27 cellular contexts compared by ENCODE assay signal in the genomic region with DNA sequence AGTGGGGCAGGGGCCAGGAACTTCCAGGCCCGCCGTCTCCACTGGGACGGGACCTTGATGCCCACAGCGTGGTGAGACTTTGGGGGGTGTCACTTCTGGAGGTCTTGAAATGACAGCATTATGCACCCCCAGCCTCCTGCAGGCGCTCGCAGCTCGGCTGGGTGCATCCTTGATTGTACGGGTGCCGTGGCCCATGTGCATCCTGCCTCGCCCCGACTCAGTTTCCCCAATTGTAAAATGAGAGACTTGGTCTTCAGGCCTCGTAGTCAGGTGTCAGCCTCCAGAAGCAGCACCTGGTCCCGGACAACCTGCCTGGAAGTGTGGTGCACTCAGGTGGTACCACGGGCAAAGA.
"Had no signal": no experiment of that assay in that cellular context is flagged by ENCODE, and none has a peak within 500 bp of the region (broad histone marks: within the 10 kb centered on the region; RNA-seq: fewer than 3 reads in every experiment).

No MANE protein-coding gene starts in this region.

- H3K27ac ChIP-seq: lower lobe of right lung, neural progenitor cell, pancreas, prostate gland, sigmoid colon, spleen, transverse colon, upper lobe of left lung, vagina had no signal

- H3K4me2 ChIP-seq: neural progenitor cell had no signal

- H3K4me1 ChIP-seq: neural progenitor cell, pancreas, prostate gland, sigmoid colon, vagina had no signal

- H3K9ac ChIP-seq: neural progenitor cell had no signal

- H3K4me3 ChIP-seq: heart left ventricle, lower lobe of right lung, neural progenitor cell, pancreas, prostate gland, sigmoid colon, spleen, transverse colon, upper lobe of left lung, vagina had no signal

- ATAC-seq: lower lobe of right lung; stimulated activated memory B cell treated with anti-CD40 and anti-IgM and Interleukin-4, amounts not matched to agents 10 μg/mL and 1 μg/mL and 100 μg/mL, for 72 hours; stimulated activated naive CD8-positive, alpha-beta T cell treated with anti-CD3 and anti-CD28 coated beads, Interleukin-15, amount 100 ng/mL, for 72 hours had no signal

- H3K27me3 ChIP-seq: heart left ventricle, neural progenitor cell, pancreas, sigmoid colon, spleen, transverse colon, upper lobe of left lung, vagina had no signal

- H2AFZ ChIP-seq: neural progenitor cell had no signal

- DNase-seq: hypothalamus; immature natural killer cell; kidney; lower lobe of right lung; mammary epithelial cell; mesenchymal stem cell; naive B cell; natural killer cell; nephron progenitor cell; retina; sigmoid colon; small intestine; spleen; stimulated activated CD4-positive, alpha-beta T cell treated with anti-CD3 and anti-CD28 coated beads, Interleukin-4, amount 100 ng/mL, for 4 hours; stimulated activated CD8-positive, alpha-beta memory T cell treated with anti-CD3 and anti-CD28 coated beads, Interleukin-4, amount 100 ng/mL, for 48 hours; stimulated activated naive CD4-positive, alpha-beta T cell treated with Interleukin-2 at 50 U/mL for 16 hours; stimulated activated naive CD8-positive, alpha-beta T cell treated with anti-CD3 and anti-CD28 coated beads, Interleukin-15, amount 100 ng/mL, for 72 hours; substantia nigra; transverse colon had no signal

- FAIRE-seq: islet of Langerhans, kidney, pancreas, small intestine had no signal

- H3K36me3 ChIP-seq: neural progenitor cell had no signal

- H3K9me3 ChIP-seq: heart left ventricle, lower lobe of right lung, pancreas, prostate gland, sigmoid colon, spleen, transverse colon, upper lobe of left lung, vagina had no signal
